10 cellular contexts compared by ENCODE assay signal in genomic region chr22:41290262-41291221, GRCh38. TPM values are rescaled to one million over a fixed set of nuclear protein-coding genes. Genes with fewer than 3 reads are reported as not detected.
DNase-seq lines count a peak whose midpoint lies in the region; ATAC-seq lines count a peak whose summit lies in the region.
"Had no signal": no experiment of that assay in that cellular context is flagged by ENCODE, and none has a peak within 500 bp of the region (broad histone marks: within the 10 kb centered on the region; RNA-seq: fewer than 3 reads in every experiment).

No MANE protein-coding gene starts in this region.

- H2AK5ac ChIP-seq in mesendoderm (ENCODE audit: low read length): no peak overlapping the region

- peaks cover 32% of the 10 kb centered on the region for H3K4me1 ChIP-seq in ACC112 (ENCODE audit: control insufficient read depth, insufficient read depth, low read length, unreplicated experiment)
- peaks cover 28% of the 10 kb centered on the region for H3K4me1 ChIP-seq in HUES64 (ENCODE audit: insufficient read depth, low read length)
- H3K4me1 ChIP-seq in mesendoderm (ENCODE audit: control insufficient read depth, low read depth, low read length): peaks cover 4% of the 10 kb centered on the region

- H3K27ac ChIP-seq in ACC112 (ENCODE audit: low read depth, low read length): peak overlapping the region; percentile 81
- peak overlapping the region; percentile 96 for H3K27ac ChIP-seq in HUES64 (ENCODE audit: low read depth, low read length)
- peak overlapping the region; percentile 33 for H3K27ac ChIP-seq in mesendoderm (ENCODE audit: low read depth, low read length)

- no peaks in the 10 kb centered on the region for H3K79me2 ChIP-seq in ACC112 (ENCODE audit: control insufficient read depth, insufficient read depth, low read length, unreplicated experiment)
- peaks cover 2% of the 10 kb centered on the region for H3K79me2 ChIP-seq in mesendoderm (ENCODE audit: control insufficient read depth, insufficient read depth, low read length)

- no peaks in the 10 kb centered on the region for H3K79me1 ChIP-seq in mesendoderm (ENCODE audit: low read length)

- H4K8ac ChIP-seq in mesendoderm (ENCODE audit: low read depth, low read length): no peak overlapping the region

- H3K18ac ChIP-seq in mesendoderm (ENCODE audit: low read length): peak overlapping the region; percentile 77

- H3K9me3 ChIP-seq in HUES64 (ENCODE audit: insufficient read depth, low read depth, low read length): no peaks in the 10 kb centered on the region

- H3K27me3 ChIP-seq in ACC112 (ENCODE audit: insufficient read depth, low read length): no peaks in the 10 kb centered on the region
- no peaks in the 10 kb centered on the region for H3K27me3 ChIP-seq in HUES64 (ENCODE audit: insufficient read depth, low read length)
- no peaks in the 10 kb centered on the region for H3K27me3 ChIP-seq in mesendoderm (ENCODE audit: insufficient read depth, low read length, poor library complexity)

- peak overlapping the region; percentile 74 for H2BK120ac ChIP-seq in mesendoderm (ENCODE audit: low read depth, low read length)

- H3K23ac ChIP-seq in mesendoderm (ENCODE audit: low read length): no peak overlapping the region

- H3K36me3 ChIP-seq in ACC112 (ENCODE audit: insufficient read depth, low read length) (no peaks in the 10 kb centered on the region), HUES64 (ENCODE audit: insufficient read depth, low read length) (no peaks in the 10 kb centered on the region), mesendoderm (ENCODE audit: control insufficient read depth, insufficient read depth, low read length) (no peaks in the 10 kb centered on the region)

- DNase-seq in dermis blood vessel endothelial cell (peak; percentile 78), mesendoderm (peak; percentile 85), HT-29 (ENCODE audit: low spot score) (no peak), mesenteric fat pad (ENCODE audit: low spot score) (no peak)
- DNase-seq in activated CD8-positive, alpha-beta memory T cell treated with anti-CD3 and anti-CD28 coated beads, Interleukin-2, amount 50 U/mL, for 48 hours: no peak
- DNase-seq: activated naive CD8-positive, alpha-beta T cell treated with anti-CD3 and anti-CD28 coated beads, Interleukin-2, amount 50 U/mL, for 24 hours; left ventricle myocardium superior had no signal

- H2AFZ ChIP-seq in ACC112 (ENCODE audit: low read length, unreplicated experiment): no peak overlapping the region

- H3K9ac ChIP-seq in HUES64 (ENCODE audit: low read depth, low read length) (peak overlapping the region; percentile 45), mesendoderm (ENCODE audit: low read length) (no peak overlapping the region)

- H3K4me3 ChIP-seq in ACC112 (ENCODE audit: low read depth, low read length): peak overlapping the region; percentile 30; the same call in 1 of the 2 replicates
- H3K4me3 ChIP-seq in HUES64 (ENCODE audit: low read length): no peak overlapping the region
- H3K4me3 ChIP-seq in mesendoderm (ENCODE audit: low read length): no peak overlapping the region

- ATAC-seq in GM18907 (IDR thresholded peaks at IDR 0.05; ENCODE audit: unreplicated experiment): no peak
- ATAC-seq: activated naive CD8-positive, alpha-beta T cell treated with anti-CD3 and anti-CD28 coated beads, Interleukin-2, amount 50 U/mL, for 24 hours; left ventricle myocardium superior had no signal

- no peak overlapping the region for H4K5ac ChIP-seq in mesendoderm (ENCODE audit: low read length)

- H3K4ac ChIP-seq in mesendoderm (ENCODE audit: low read depth, low read length): peak overlapping the region; percentile 55

- no peak overlapping the region for H3K4me2 ChIP-seq in mesendoderm (ENCODE audit: low read length)

- H2BK15ac ChIP-seq in mesendoderm (replicated peaks; ENCODE audit: low read depth): no peak overlapping the region

- H2BK5ac ChIP-seq in mesendoderm (ENCODE audit: low read length): no peak overlapping the region

- WGBS in HUES64: 60% methylated on average over 8 of the region's 8 CpGs
- no CpG with 5 or more reads among the region's 8 CpGs for WGBS in mesendoderm (ENCODE audit: extremely low coverage, insufficient coverage, low lambda C conversion rate)

- H3K56ac ChIP-seq in mesendoderm (ENCODE audit: low read length): peak overlapping the region; percentile 64

RNA-seq across cellular contexts. Expression of gene RANGAP1, which starts 4.6 kb away (rescaled TPM):
- 84.8 TPM for polyA plus RNA-seq in HUES64 (2013, experiment 1 of 2)
- polyA plus RNA-seq in HUES64 (2013, experiment 2 of 2): 81.4 TPM
- total RNA-seq in dermis blood vessel endothelial cell (84.2 and 106 TPM in 2 replicates), mesenteric fat pad (42.7 TPM)
- 79.4 TPM for polyA plus RNA-seq in mesendoderm (2013, experiment 1 of 2)
- 79.5 TPM for polyA plus RNA-seq in mesendoderm (2013, experiment 2 of 2)
- 80.2 and 81.2 TPM in 2 replicates for total RNA-seq in HT-29 (2014; rRNA removed; shearing (Covaris generic))

RNA-seq across cellular contexts. Expression of gene ZC3H7B, which starts 10.8 kb away (rescaled TPM):
- polyA plus RNA-seq in HUES64 (2013, experiment 1 of 2): 30.8 TPM
- 32.1 TPM for polyA plus RNA-seq in HUES64 (2013, experiment 2 of 2)
- total RNA-seq in dermis blood vessel endothelial cell: 68.4 and 102 TPM in 2 replicates
- polyA plus RNA-seq in mesendoderm (2013, experiment 1 of 2): 38.1 TPM
- polyA plus RNA-seq in mesendoderm (2013, experiment 2 of 2): 38.8 TPM
- 35.6 and 40.9 TPM in 2 replicates for total RNA-seq in HT-29 (2014; rRNA removed; shearing (Covaris generic))
- 55.6 TPM for total RNA-seq in mesenteric fat pad

RNA-seq across cellular contexts. Expression of gene CHADL, which starts 49.8 kb away (rescaled TPM):
- polyA plus RNA-seq in HUES64 (2013, experiment 1 of 2): 0.20 TPM
- polyA plus RNA-seq in HUES64 (2013, experiment 2 of 2): 0.63 TPM
- 1.1 and 2.0 TPM in 2 replicates for total RNA-seq in dermis blood vessel endothelial cell
- 0.15 TPM for polyA plus RNA-seq in mesendoderm (2013, experiment 1 of 2)
- 0.13 TPM for polyA plus RNA-seq in mesendoderm (2013, experiment 2 of 2)
- 0.76 TPM in 1 of 2 replicates, not detected in the other for total RNA-seq in HT-29 (2014; rRNA removed; shearing (Covaris generic))
- total RNA-seq in mesenteric fat pad: 2.9 TPM

Comparison
In these comparisons a context has a peak if more than half of its experiments do, and no peak if none do; other contexts are left out.
1. H3K27ac ChIP-seq: peak in every context shown above with its lines; median percentile 96 in HUES64; 81 in ACC112; 33 in mesendoderm.
2. DNase-seq: peak in dermis blood vessel endothelial cell (single experiment) and mesendoderm (single experiment); none in HT-29 (single experiment), mesenteric fat pad (single experiment) and activated CD8-positive, alpha-beta memory T cell treated with anti-CD3 and anti-CD28 coated beads, Interleukin-2, amount 50 U/mL, for 48 hours (single experiment).